In genomic region chr16:54672500-54672899, GRCh38 we compare ENCODE assay signal across 8 cellular contexts.
"Had no signal": no experiment of that assay in that cellular context is flagged by ENCODE, and none has a peak within 500 bp of the region (broad histone marks: within the 10 kb centered on the region; RNA-seq: fewer than 3 reads in every experiment).

No MANE protein-coding gene starts in this region.

- H2AFZ ChIP-seq: GM23338 had no signal

- H3K27ac ChIP-seq: HL-60 had no signal

- DNase-seq: H9, HCEC 1CT, IMR-90 had no signal

- H3K27ac Mint-ChIP-seq: GM23338 had no signal

- H3K4me2 ChIP-seq: GM23338 had no signal

- H3K4me3 Mint-ChIP-seq: GM23338, H9 had no signal

- FAIRE-seq: H1, H54, K562 had no signal

- ATAC-seq: GM23338, K562 had no signal

- H3K4me1 Mint-ChIP-seq: GM23338, H9 had no signal

- H3K4me3 ChIP-seq: GM23338, K562 had no signal
